Comparison of ENCODE assay signal across 26 cellular contexts in genomic region chr5:4773827-4774317, GRCh38.
"Had no signal": no experiment of that assay in that cellular context is flagged by ENCODE, and none has a peak within 500 bp of the region (broad histone marks: within the 10 kb centered on the region; RNA-seq: fewer than 3 reads in every experiment).

No MANE protein-coding gene starts in this region.

- H2AFZ ChIP-seq: parathyroid adenoma had no signal

- H3K36me3 ChIP-seq: neutrophil, ovary, prostate gland, right lobe of liver, sigmoid colon, stomach, thoracic aorta, thyroid gland, tibial nerve, upper lobe of left lung, vagina had no signal

- H3K9ac ChIP-seq: parathyroid adenoma had no signal

- ATAC-seq: naive thymus-derived CD4-positive, alpha-beta T cell; natural killer cell; right cardiac atrium; right lobe of liver; stimulated activated effector memory CD8-positive, alpha-beta T cell treated with anti-CD3 and anti-CD28 coated beads, Interleukin-12 subunit alpha, Interleukin-12 subunit beta, amount 100 ng/mL, for 72 hours; stimulated activated naive B cell treated with anti-CD40 and anti-IgM and Interleukin-4, amounts not matched to agents 10 μg/mL and 1 μg/mL and 100 μg/mL, for 72 hours had no signal

- H3K9me3 ChIP-seq: neutrophil, ovary, prostate gland, right lobe of liver, thoracic aorta, thyroid gland, vagina had no signal

- H3K4me1 ChIP-seq: parathyroid adenoma, prostate gland, right lobe of liver, sigmoid colon, stomach, thyroid gland, upper lobe of left lung, vagina had no signal

- H3K4me3 ChIP-seq: ovary, prostate gland, right lobe of liver, sigmoid colon, stomach, thoracic aorta, thyroid gland, tibial nerve, upper lobe of left lung, vagina had no signal

- H3K27me3 ChIP-seq: neutrophil, ovary, right lobe of liver, sigmoid colon, stomach, thyroid gland, tibial nerve, upper lobe of left lung, vagina had no signal

- H3K27ac ChIP-seq: neutrophil, ovary, parathyroid adenoma, prostate gland, right lobe of liver, sigmoid colon, stomach, thoracic aorta, thyroid gland, tibial nerve, upper lobe of left lung, vagina had no signal

- DNase-seq: naive thymus-derived CD4-positive, alpha-beta T cell; natural killer cell; nucleus accumbens; ovary; posterior cingulate gyrus; right cardiac atrium; right lobe of liver; sigmoid colon; small intestine; stimulated activated CD4-positive, alpha-beta T cell treated with anti-CD3 and anti-CD28 coated beads, Interleukin-15, amount 100 ng/mL, for 24 hours; stimulated activated CD4-positive, alpha-beta T cell treated with anti-CD3 and anti-CD28 coated beads, Interleukin-2, amount 100 ng/mL, for 24 hours; stimulated activated CD4-positive, alpha-beta T cell treated with anti-CD3 and anti-CD28 coated beads, Interleukin-2, amount 100 ng/mL, for 48 hours; stimulated activated CD4-positive, alpha-beta T cell treated with anti-CD3 and anti-CD28 coated beads, Interleukin-4, amount 100 ng/mL, for 24 hours; stimulated activated naive B cell treated with anti-CD40 and anti-IgM and Interleukin-4, amounts not matched to agents 10 μg/mL and 1 μg/mL and 100 μg/mL, for 72 hours; stimulated activated naive CD4-positive, alpha-beta T cell treated with Interleukin-2 at 50 U/mL for 16 hours; stomach; thyroid gland; trophoblast cell; upper lobe of left lung had no signal

- H3K79me2 ChIP-seq: parathyroid adenoma had no signal
